8 cellular contexts compared by ENCODE assay signal in genomic region chr6:5851261-5851757, GRCh38.
A peak's percentile ranks its signal among the peaks of the same experiment; 100 is the strongest.
DNase-seq lines count a peak whose midpoint lies in the region; ATAC-seq and TF ChIP-seq lines count a peak whose summit lies in the region.

No MANE protein-coding gene starts in this region.

- H3K27me3 Mint-ChIP-seq in activated CD8-positive, alpha-beta T cell treated with anti-CD3 and anti-CD28 coated beads, Interleukin-2, amount 10 ng/mL, durations not matched to agents 7 days and 5 days (ENCODE audit: low read depth), result peaks cover 8% of the 10 kb centered on the region

- no peaks in the 10 kb centered on the region for H3K36me3 Mint-ChIP-seq in activated CD8-positive, alpha-beta T cell treated with anti-CD3 and anti-CD28 coated beads, Interleukin-2, amount 10 ng/mL, durations not matched to agents 7 days and 5 days (ENCODE audit: low read depth)

- peaks cover 8% of the 10 kb centered on the region for H3K4me1 Mint-ChIP-seq in activated CD8-positive, alpha-beta T cell treated with anti-CD3 and anti-CD28 coated beads, Interleukin-2, amount 10 ng/mL, durations not matched to agents 7 days and 5 days (ENCODE audit: low read depth)

- peak overlapping the region; percentile 52 for H3K4me3 ChIP-seq in GM12875 (ENCODE audit: low read depth, low read length)
- H3K4me3 ChIP-seq in effector memory CD4-positive, alpha-beta T cell (ENCODE audit: insufficient read depth, low read depth, low read length, poor library complexity, severe bottlenecking), result peak overlapping the region; percentile 55

- CTCF ChIA-PET in activated CD8-positive, alpha-beta T cell treated with anti-CD3 and anti-CD28 coated beads, Interleukin-2, amount 10 ng/mL, durations not matched to agents 7 days and 5 days (lab: Charles Lee), result interaction anchor here (1.1 kb wide), 1 partner anchor 38 kb away, joined by 3 read pairs; no protein-coding TSS in a partner anchor

- no peaks in the 10 kb centered on the region for H3K9me3 ChIP-seq in effector memory CD4-positive, alpha-beta T cell (ENCODE audit: control insufficient read depth, low read length)

- H3K36me3 ChIP-seq in effector memory CD4-positive, alpha-beta T cell (ENCODE audit: control insufficient read depth, insufficient read depth, low read length), result no peaks in the 10 kb centered on the region

- H3K4me3 Mint-ChIP-seq in activated CD8-positive, alpha-beta T cell treated with anti-CD3 and anti-CD28 coated beads, Interleukin-2, amount 10 ng/mL, durations not matched to agents 7 days and 5 days, result peak overlapping the region; percentile 69

- POLR2A ChIA-PET in activated CD8-positive, alpha-beta T cell treated with anti-CD3 and anti-CD28 coated beads, Interleukin-2, amount 10 ng/mL, durations not matched to agents 7 days and 5 days (lab: Charles Lee), result interaction anchor here (0.6 to 0.7 kb wide), 2 partner anchors 18 to 153 kb away, joined by 3 to 5 read pairs; no protein-coding TSS in a partner anchor

- DNase-seq in activated CD8-positive, alpha-beta T cell treated with anti-CD3 and anti-CD28 coated beads, Interleukin-2, amount 10 ng/mL, durations not matched to agents 7 days and 5 days, result peak; percentile 72
- DNase-seq in effector memory CD4-positive, alpha-beta T cell, result peak; percentile 45 to 68 (median 60)
- peak; percentile 75 for DNase-seq in middle frontal gyrus (ENCODE audit: extremely low spot score, low spot score)
- DNase-seq in stimulated activated CD8-positive, alpha-beta memory T cell treated with anti-CD3 and anti-CD28 coated beads, Interleukin-15, amount 100 ng/mL, for 24 hours (ENCODE audit: low read depth), result peak; percentile 47
- DNase-seq in RPMI8226, result no peak

- no peaks in the 10 kb centered on the region for H3K27me3 ChIP-seq in effector memory CD4-positive, alpha-beta T cell (replicated peaks; ENCODE audit: control insufficient read depth, insufficient read depth, low read length, poor library complexity, severe bottlenecking)

- peak; percentile 74 for ATAC-seq in HG03565 (IDR thresholded peaks at IDR 0.05; ENCODE audit: unreplicated experiment)
- peak; percentile 98 for ATAC-seq in activated CD8-positive, alpha-beta T cell treated with anti-CD3 and anti-CD28 coated beads, Interleukin-2, amount 10 ng/mL, durations not matched to agents 7 days and 5 days
- ATAC-seq in GM18867 (IDR thresholded peaks at IDR 0.05; ENCODE audit: unreplicated experiment), result no peak

- no peak for TF ChIP-seq CTCF in GM12875 (IDR thresholded peaks at IDR 0.05; ENCODE audit: borderline replicate concordance, insufficient read depth, low read depth, low read length)

- peak overlapping the region; percentile 46 for H3K27ac ChIP-seq in effector memory CD4-positive, alpha-beta T cell (ENCODE audit: insufficient read depth, low read length, poor library complexity, severe bottlenecking)

- peaks cover 3% of the 10 kb centered on the region for H3K4me1 ChIP-seq in effector memory CD4-positive, alpha-beta T cell (ENCODE audit: control insufficient read depth, insufficient read depth, low read length, poor library complexity, severe bottlenecking)

- H3K9me3 Mint-ChIP-seq in activated CD8-positive, alpha-beta T cell treated with anti-CD3 and anti-CD28 coated beads, Interleukin-2, amount 10 ng/mL, durations not matched to agents 7 days and 5 days (ENCODE audit: insufficient read depth), result no peaks in the 10 kb centered on the region

- peak overlapping the region; percentile 37 for H3K27ac Mint-ChIP-seq in activated CD8-positive, alpha-beta T cell treated with anti-CD3 and anti-CD28 coated beads, Interleukin-2, amount 10 ng/mL, durations not matched to agents 7 days and 5 days
